In genomic region chr12:69470189-69471094, GRCh38 we compare ENCODE assay signal across 8 cellular contexts. TPM values are rescaled to one million over a fixed set of nuclear protein-coding genes. Genes with fewer than 3 reads are reported as not detected.
DNase-seq lines count a peak whose midpoint lies in the region; ATAC-seq and TF ChIP-seq lines count a peak whose summit lies in the region.

Gene FRS2, plus strand, starts transcription at chr12:69470388. Its CDS starts 98,643 bp downstream, at chr12:69569031.

- peaks cover 4 to 13% of the 10 kb centered on the region in 2 donors for H3K4me1 ChIP-seq in ascending aorta

- intact Hi-C loops in T-helper 2 cell treated with Interferon-gamma antibody and Interleukin-4, amounts not matched to agents 100 ng/mL and 5 ng/mL, for 36 hours (cut with micrococcal nuclease), result loop anchor here (1.0 to 5.0 kb wide), 7 partner anchors 26 to 268 kb away; partner anchors contain the start of genes CCT2 and RAB3IP
- intact Hi-C loops in ascending aorta (cut with DNase I), result loop anchor here (2.0 to 5.0 kb wide), 4 partner anchors 38 to 100 kb away; no protein-coding TSS in a partner anchor

- DNase-seq in NCI-H1694 treated with DMSO at 0.1 percent for 48 hours (lab: John Stamatoyannopoulos, UW) (peak; percentile 72), ascending aorta (ENCODE audit: low spot score in 2 of 2) (peak; percentile 37 to 94), hepatic stellate cell (ENCODE audit: low spot score) (peak; percentile 93), renal cortical epithelial cell (ENCODE audit: low read depth) (peak; percentile 75), cortex of kidney (lab: John Stamatoyannopoulos, UW) (no peak)

- no peaks in the 10 kb centered on the region for H3K9me3 ChIP-seq in ascending aorta

- TF ChIP-seq CTCF in ascending aorta (IDR thresholded peaks at IDR 0.05), result peak in 1 of 3 experiments; percentile 36

- ATAC-seq in GM18498 (IDR thresholded peaks at IDR 0.05; ENCODE audit: unreplicated experiment) (peak; percentile 98), HG02938 (IDR thresholded peaks at IDR 0.05; ENCODE audit: unreplicated experiment) (peak; percentile 92)

- no peaks in the 10 kb centered on the region for H3K36me3 ChIP-seq in ascending aorta

- no peaks in the 10 kb centered on the region for H3K27me3 ChIP-seq in ascending aorta

- H3K4me3 ChIP-seq in ascending aorta, result peak within 1 kb of the TSS; percentile 95 to 96

- peak within 1 kb of the TSS; percentile 95 for H3K27ac ChIP-seq in ascending aorta

RNA-seq across cellular contexts. Expression of gene FRS2, which starts in this region (rescaled TPM):
- 12.2 and 13.5 TPM in 2 replicates for total RNA-seq in T-helper 2 cell treated with Interferon-gamma antibody and Interleukin-4, amounts not matched to agents 100 ng/mL and 5 ng/mL, for 36 hours
- 37.7 TPM for total RNA-seq in ascending aorta
- total RNA-seq in renal cortical epithelial cell, result 47.9 and 73.7 TPM in 2 replicates
